In genomic region chr9:137021979-137022619, GRCh38 we compare ENCODE assay signal across 6 cellular contexts. TPM values are rescaled to one million over a fixed set of nuclear protein-coding genes. Genes with fewer than 3 reads are reported as not detected.
A peak's percentile ranks its signal among the peaks of the same experiment; 100 is the strongest.
DNase-seq lines count a peak whose midpoint lies in the region; ATAC-seq and TF ChIP-seq lines count a peak whose summit lies in the region.

No MANE protein-coding gene starts in this region.

- CTCF ChIA-PET in GM10248 (lab: Yijun Ruan, JAX) = interaction anchor here (0.9 to 5.1 kb wide), 6 partner anchors 7 to 280 kb away, joined by 3 to 39 read pairs (median 3); partner anchors contain the start of genes ABCA2 and NRARP
- CTCF ChIA-PET in Panc1 (lab: Charles Lee) = interaction anchor here (0.6 kb wide), 1 partner anchor 24 kb away, joined by 4 read pairs; no protein-coding TSS in a partner anchor

- H3K9me3 ChIP-seq in Panc1 (ENCODE audit: control insufficient read depth, insufficient read depth, low read depth, low read length) = no peaks in the 10 kb centered on the region

- no TSS peak for BruUV-seq in Panc1 (replicated peaks; lab: Mats Ljungman, UMichigan)

- H3K27ac Mint-ChIP-seq in natural killer cell treated with Interleukin-12 subunit alpha and Interleukin-12 subunit beta and Interleukin-15 and Interleukin-18, amount 100 ng/mL, for 72 hours = no peak overlapping the region

- no peaks in the 10 kb centered on the region for H3K27me3 ChIP-seq in Panc1 (ENCODE audit: control insufficient read depth, insufficient read depth, low read length)

- no peaks in the 10 kb centered on the region for H3K36me3 Mint-ChIP-seq in natural killer cell treated with Interleukin-12 subunit alpha and Interleukin-12 subunit beta and Interleukin-15 and Interleukin-18, amount 100 ng/mL, for 72 hours

- ATAC-seq in Panc1 (peak; percentile 92), GM19397 (IDR thresholded peaks at IDR 0.05; ENCODE audit: unreplicated experiment) (no peak)
- ATAC-seq in natural killer cell treated with Interleukin-12 subunit alpha and Interleukin-12 subunit beta and Interleukin-15 and Interleukin-18, amount 100 ng/mL, for 72 hours = peak; percentile 88 to 89

- DNase-seq in GM10248 (ENCODE audit: extremely low spot score) = peak; percentile 61
- DNase-seq in Panc1 (ENCODE audit: low read depth, low spot score) = peak; percentile 32
- peak in 51 of 56 donors; percentile 30 to 98 (median 82) for DNase-seq in amygdala (lab: John Stamatoyannopoulos, UW)
- DNase-seq in natural killer cell treated with Interleukin-12 subunit alpha and Interleukin-12 subunit beta and Interleukin-15 and Interleukin-18, amount 100 ng/mL, for 72 hours (ENCODE audit: low spot score) = peak; percentile 85
- no peak for DNase-seq in GM19238 (ENCODE audit: insufficient read length, low spot score)

- no peak overlapping the region for H3K4me3 Mint-ChIP-seq in natural killer cell treated with Interleukin-12 subunit alpha and Interleukin-12 subunit beta and Interleukin-15 and Interleukin-18, amount 100 ng/mL, for 72 hours

- H3K27ac ChIP-seq in Panc1 (ENCODE audit: low read length) = no peak overlapping the region

- TF ChIP-seq CTCF in GM10248 (IDR thresholded peaks at IDR 0.05; ENCODE audit: control extremely low read depth, extremely low read depth, low read depth, missing control alignments) = no peak
- TF ChIP-seq CTCF in Panc1 (IDR thresholded peaks at IDR 0.05) = no peak

- intact Hi-C loops in Panc1 (cut with micrococcal nuclease; ENCODE audit: unreplicated experiment) = no loop called here

- no peaks in the 10 kb centered on the region for H3K36me3 ChIP-seq in Panc1 (ENCODE audit: control insufficient read depth, insufficient read depth, low read length)

- H3K4me1 Mint-ChIP-seq in natural killer cell treated with Interleukin-12 subunit alpha and Interleukin-12 subunit beta and Interleukin-15 and Interleukin-18, amount 100 ng/mL, for 72 hours (ENCODE audit: low read depth in 2 of 2) = peaks cover 0 to 9% of the 10 kb centered on the region in 2 donors

- no peak overlapping the region for H3K4me3 ChIP-seq in Panc1 (ENCODE audit: low read depth in 2 of 2, low read length in 2 of 2)

- in situ Hi-C loops in Panc1 (cut with HindIII; ENCODE audit: low pct_unique_long_range_greater_than_20kb, low sequenced_read_pairs) = no loop called here

- POLR2A ChIA-PET in GM10248 (lab: Yijun Ruan, JAX) = no interaction called here
- POLR2A ChIA-PET in Panc1 (lab: Charles Lee) = no interaction called here

- peaks cover 17% of the 10 kb centered on the region for H3K4me1 ChIP-seq in Panc1 (ENCODE audit: control insufficient read depth, insufficient read depth, low read length)

- H3K27me3 Mint-ChIP-seq in natural killer cell treated with Interleukin-12 subunit alpha and Interleukin-12 subunit beta and Interleukin-15 and Interleukin-18, amount 100 ng/mL, for 72 hours = no peaks in the 10 kb centered on the region

- H3K9me3 Mint-ChIP-seq in natural killer cell treated with Interleukin-12 subunit alpha and Interleukin-12 subunit beta and Interleukin-15 and Interleukin-18, amount 100 ng/mL, for 72 hours = no peaks in the 10 kb centered on the region

RNA-seq across cellular contexts. Expression of gene ABCA2, which starts 5.9 kb away (rescaled TPM):
- 27.0 TPM for total RNA-seq in Panc1 (2021; ENCODE audit: unreplicated experiment)
- polyA plus RNA-seq in Panc1 (2012; ENCODE audit: insufficient read length) = 66.0 TPM
- 100 to 1,000 TPM in 1 of 2 donors, 10 to 100 TPM in 1; 77.6 to 109 TPM for total RNA-seq in natural killer cell treated with Interleukin-12 subunit alpha and Interleukin-12 subunit beta and Interleukin-15 and Interleukin-18, amount 100 ng/mL, for 72 hours

RNA-seq across cellular contexts. Expression of gene FUT7, which starts 9.8 kb away (rescaled TPM):
- total RNA-seq in Panc1 (2021; ENCODE audit: unreplicated experiment) = not detected
- polyA plus RNA-seq in Panc1 (2012; ENCODE audit: insufficient read length) = not detected
- 10 to 100 TPM; 10.0 to 17.8 TPM for total RNA-seq in natural killer cell treated with Interleukin-12 subunit alpha and Interleukin-12 subunit beta and Interleukin-15 and Interleukin-18, amount 100 ng/mL, for 72 hours

RNA-seq across cellular contexts. Expression of gene NPDC1, which starts 23.9 kb away (rescaled TPM):
- total RNA-seq in Panc1 (2021; ENCODE audit: unreplicated experiment) = 43.5 TPM
- polyA plus RNA-seq in Panc1 (2012; ENCODE audit: insufficient read length) = 73.8 TPM
- total RNA-seq in natural killer cell treated with Interleukin-12 subunit alpha and Interleukin-12 subunit beta and Interleukin-15 and Interleukin-18, amount 100 ng/mL, for 72 hours = 10 to 100 TPM; 11.2 to 41.7 TPM

RNA-seq across cellular contexts. Expression of gene CLIC3, which starts 25.7 kb away (rescaled TPM):
- total RNA-seq in Panc1 (2021; ENCODE audit: unreplicated experiment) = 6.2 TPM
- polyA plus RNA-seq in Panc1 (2012; ENCODE audit: insufficient read length) = 28.3 TPM
- 10 to 100 TPM in 1 of 2 donors, 1 to 10 TPM in 1; 4.3 to 38.2 TPM for total RNA-seq in natural killer cell treated with Interleukin-12 subunit alpha and Interleukin-12 subunit beta and Interleukin-15 and Interleukin-18, amount 100 ng/mL, for 72 hours

RNA-seq across cellular contexts. Expression of gene PAXX, which starts 29.9 kb away (rescaled TPM):
- 64.0 TPM for total RNA-seq in Panc1 (2021; ENCODE audit: unreplicated experiment)
- polyA plus RNA-seq in Panc1 (2012; ENCODE audit: insufficient read length) = 53.1 TPM
- total RNA-seq in natural killer cell treated with Interleukin-12 subunit alpha and Interleukin-12 subunit beta and Interleukin-15 and Interleukin-18, amount 100 ng/mL, for 72 hours = 100 to 1,000 TPM in 1 of 2 donors, 10 to 100 TPM in 1; 64.0 to 118 TPM

Comparison
In these comparisons a context has a peak if more than half of its experiments do, and no peak if none do; other contexts are left out.
1. RNA of gene FUT7, which starts 9.8 kb away (total RNA-seq): 10.0 to 17.8 TPM in natural killer cell treated with Interleukin-12 subunit alpha and Interleukin-12 subunit beta and Interleukin-15 and Interleukin-18, amount 100 ng/mL, for 72 hours; not detected in Panc1 (single experiment); every median in the first group is over 10 times any median in the second.